ENCODE assay signal across 21 cellular contexts in the genomic region with DNA sequence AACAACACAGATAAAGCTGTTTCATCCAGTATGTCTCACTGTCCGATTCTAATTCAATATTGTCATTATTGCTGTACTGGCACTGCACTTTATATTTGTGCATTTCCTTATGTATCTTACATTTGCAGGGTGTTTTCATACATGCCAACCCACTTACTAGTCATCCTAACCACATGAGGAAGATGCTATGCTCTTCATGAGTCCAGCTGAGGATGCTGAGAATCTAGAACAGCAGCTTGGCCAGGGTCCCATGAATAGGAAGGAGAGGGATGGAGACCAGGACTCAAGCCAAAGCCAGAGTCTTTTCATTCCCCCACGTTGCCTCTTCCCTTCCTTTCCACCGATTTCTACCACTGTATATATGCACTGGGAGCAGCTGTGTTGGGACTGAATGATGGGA.
A peak's percentile ranks its signal among the peaks of the same experiment; 100 is the strongest.
DNase-seq lines count a peak whose midpoint lies in the region; ATAC-seq and TF ChIP-seq lines count a peak whose summit lies in the region.
"Had no signal": no experiment of that assay in that cellular context is flagged by ENCODE, and none has a peak within 500 bp of the region (broad histone marks: within the 10 kb centered on the region; RNA-seq: fewer than 3 reads in every experiment).

No MANE protein-coding gene starts in this region.

- peak overlapping the region in 6 of 7 donors; percentile 6 to 75 (median 53) for H3K27ac Mint-ChIP-seq in CD14-positive monocyte
- no peak overlapping the region for H3K27ac Mint-ChIP-seq in activated naive CD4-positive, alpha-beta T cell treated with anti-CD3 and anti-CD28 coated beads for 36 hours
- H3K27ac Mint-ChIP-seq: activated CD8-positive, alpha-beta memory T cell treated with anti-CD3 and anti-CD28 coated beads, Interleukin-2, amount 10 ng/mL, durations not matched to agents 7 days and 5 days; HFFc6; natural killer cell treated with Interleukin-12 subunit alpha and Interleukin-12 subunit beta and Interleukin-15 and Interleukin-18, amount 100 ng/mL, for 72 hours had no signal

- peaks cover 0 to 2% of the 10 kb centered on the region in 2 donors for H3K36me3 Mint-ChIP-seq in CD14-positive monocyte
- H3K36me3 Mint-ChIP-seq in activated naive CD4-positive, alpha-beta T cell treated with anti-CD3 and anti-CD28 coated beads for 36 hours (ENCODE audit: low read depth), result no peaks in the 10 kb centered on the region
- H3K36me3 Mint-ChIP-seq: activated CD8-positive, alpha-beta memory T cell treated with anti-CD3 and anti-CD28 coated beads, Interleukin-2, amount 10 ng/mL, durations not matched to agents 7 days and 5 days; natural killer cell treated with Interleukin-12 subunit alpha and Interleukin-12 subunit beta and Interleukin-15 and Interleukin-18, amount 100 ng/mL, for 72 hours had no signal

- H3K4me3 Mint-ChIP-seq in CD14-positive monocyte, result peak overlapping the region in 1 of 2 donors; percentile 57
- H3K4me3 Mint-ChIP-seq in activated naive CD4-positive, alpha-beta T cell treated with anti-CD3 and anti-CD28 coated beads for 36 hours, result no peak overlapping the region
- H3K4me3 Mint-ChIP-seq: activated CD8-positive, alpha-beta memory T cell treated with anti-CD3 and anti-CD28 coated beads, Interleukin-2, amount 10 ng/mL, durations not matched to agents 7 days and 5 days; HFFc6; natural killer cell treated with Interleukin-12 subunit alpha and Interleukin-12 subunit beta and Interleukin-15 and Interleukin-18, amount 100 ng/mL, for 72 hours had no signal

- TF ChIP-seq CTCF in CD14-positive monocyte (IDR thresholded peaks at IDR 0.05) (no peak), astrocyte of the spinal cord (IDR thresholded peaks at IDR 0.05; ENCODE audit: low read depth, low read length) (no peak)

- CTCF ChIA-PET in activated naive CD4-positive, alpha-beta T cell treated with anti-CD3 and anti-CD28 coated beads for 36 hours (lab: Charles Lee), result no interaction called here

- DNase-seq in CD14-positive monocyte (ENCODE audit: low spot score), result no peak
- peak; percentile 64 for DNase-seq in LHCN-M2 (ENCODE audit: low read depth)
- peak; percentile 48 for DNase-seq in astrocyte of the spinal cord (ENCODE audit: low read depth, low spot score)
- peak; percentile 40 for DNase-seq in myocyte (ENCODE audit: low read depth)
- no peak for DNase-seq in activated naive CD4-positive, alpha-beta T cell treated with anti-CD3 and anti-CD28 coated beads for 36 hours
- DNase-seq in Kasumi-1 (lab: John Stamatoyannopoulos, UW), result no peak
- DNase-seq: activated CD8-positive, alpha-beta memory T cell treated with anti-CD3 and anti-CD28 coated beads, Interleukin-2, amount 10 ng/mL, durations not matched to agents 7 days and 5 days; activated naive CD4-positive, alpha-beta T cell; body of pancreas; C1 segment of cervical spinal cord; dermis blood vessel endothelial cell; HFFc6; islet precursor cell; NCI-H1048; NCI-H526; SK-N-SH; testis had no signal

- intact Hi-C loops in CD14-positive monocyte (cut with micrococcal nuclease), result no loop called here
- intact Hi-C loops in activated naive CD4-positive, alpha-beta T cell treated with anti-CD3 and anti-CD28 coated beads for 36 hours (cut with micrococcal nuclease), result no loop called here

- H3K4me3 ChIP-seq in astrocyte of the spinal cord (ENCODE audit: low read depth, low read length), result no peak overlapping the region
- H3K4me3 ChIP-seq: body of pancreas, prostate gland, testis had no signal

- H3K4me1 Mint-ChIP-seq in CD14-positive monocyte, result peaks cover 56% of the 10 kb centered on the region
- no peaks in the 10 kb centered on the region for H3K4me1 Mint-ChIP-seq in activated naive CD4-positive, alpha-beta T cell treated with anti-CD3 and anti-CD28 coated beads for 36 hours (ENCODE audit: low read depth)

- peaks cover 0 to 1% (median 0%) of the 10 kb centered on the region in 3 donors for H3K27me3 Mint-ChIP-seq in CD14-positive monocyte (ENCODE audit: low read depth in 3 of 3)
- no peaks in the 10 kb centered on the region for H3K27me3 Mint-ChIP-seq in activated naive CD4-positive, alpha-beta T cell treated with anti-CD3 and anti-CD28 coated beads for 36 hours (ENCODE audit: low read depth)
- H3K27me3 Mint-ChIP-seq: activated CD8-positive, alpha-beta memory T cell treated with anti-CD3 and anti-CD28 coated beads, Interleukin-2, amount 10 ng/mL, durations not matched to agents 7 days and 5 days had no signal

- peaks cover 0 to 3% (median 0%) of the 10 kb centered on the region in 7 donors for H3K9me3 Mint-ChIP-seq in CD14-positive monocyte
- no peaks in the 10 kb centered on the region for H3K9me3 Mint-ChIP-seq in activated naive CD4-positive, alpha-beta T cell treated with anti-CD3 and anti-CD28 coated beads for 36 hours
- H3K9me3 Mint-ChIP-seq: HFFc6; natural killer cell treated with Interleukin-12 subunit alpha and Interleukin-12 subunit beta and Interleukin-15 and Interleukin-18, amount 100 ng/mL, for 72 hours had no signal

- in situ Hi-C loops in astrocyte of the spinal cord (cut with HindIII; ENCODE audit: low sequenced_read_pairs), result no loop called here

- ATAC-seq in GM18520 (IDR thresholded peaks at IDR 0.05; ENCODE audit: unreplicated experiment), result no peak
- no peak for ATAC-seq in HG02938 (IDR thresholded peaks at IDR 0.05; ENCODE audit: unreplicated experiment)
- ATAC-seq: activated CD8-positive, alpha-beta memory T cell treated with anti-CD3 and anti-CD28 coated beads, Interleukin-2, amount 10 ng/mL, durations not matched to agents 7 days and 5 days; body of pancreas; natural killer cell treated with Interleukin-12 subunit alpha and Interleukin-12 subunit beta and Interleukin-15 and Interleukin-18, amount 100 ng/mL, for 72 hours had no signal

Comparison
In these comparisons a context has a peak if more than half of its experiments do, and no peak if none do; other contexts are left out.
1. DNase-seq: peak in LHCN-M2 (single experiment), astrocyte of the spinal cord (single experiment) and myocyte (single experiment); none in CD14-positive monocyte (single experiment), activated naive CD4-positive, alpha-beta T cell treated with anti-CD3 and anti-CD28 coated beads for 36 hours (single experiment) and Kasumi-1 (0 of 2).